Comparison of ENCODE assay signal across 14 cellular contexts in the genomic region with DNA sequence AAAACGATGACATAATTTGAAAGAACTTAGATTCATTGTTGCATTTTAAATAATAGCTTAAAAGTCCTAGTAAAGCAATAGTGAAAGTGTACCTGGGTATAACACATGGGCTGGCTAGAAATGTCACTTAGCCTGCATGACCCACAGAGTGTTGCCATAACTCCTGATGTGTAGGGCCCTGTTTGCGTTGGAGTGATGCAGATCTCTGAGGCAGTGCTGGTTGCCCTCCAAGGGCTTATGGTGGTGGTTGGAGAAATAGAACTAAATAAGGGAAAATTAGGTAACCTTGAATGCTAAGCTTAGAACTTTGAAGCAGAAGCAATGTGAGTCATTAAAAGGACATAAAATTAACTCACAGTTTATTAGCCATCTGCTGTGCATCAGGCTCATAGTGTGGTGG.
DNase-seq lines count a peak whose midpoint lies in the region; ATAC-seq lines count a peak whose summit lies in the region.
"Had no signal": no experiment of that assay in that cellular context is flagged by ENCODE, and none has a peak within 500 bp of the region (broad histone marks: within the 10 kb centered on the region; RNA-seq: fewer than 3 reads in every experiment).

No MANE protein-coding gene starts in this region.

- peaks cover 48% of the 10 kb centered on the region for H3K4me1 Mint-ChIP-seq in activated CD4-positive, alpha-beta memory T cell treated with anti-CD3 and anti-CD28 coated beads for 36 hours (ENCODE audit: low read depth)
- peaks cover 39% of the 10 kb centered on the region for H3K4me1 Mint-ChIP-seq in activated CD4-positive, alpha-beta memory T cell treated with anti-CD3 and anti-CD28 coated beads, Interleukin-2, amount 10 ng/mL, durations not matched to agents 7 days and 5 days
- H3K4me1 Mint-ChIP-seq in activated naive CD8-positive, alpha-beta T cell treated with anti-CD3 and anti-CD28 coated beads for 36 hours: peaks cover 35% of the 10 kb centered on the region
- peaks cover 44 to 51% of the 10 kb centered on the region in 2 donors for H3K4me1 Mint-ChIP-seq in natural killer cell treated with Interleukin-12 subunit alpha and Interleukin-12 subunit beta and Interleukin-15 and Interleukin-18, amount 100 ng/mL, for 72 hours (ENCODE audit: low read depth in 2 of 2)
- peaks cover 22 to 57% (median 40%) of the 10 kb centered on the region in 4 donors for H3K4me1 Mint-ChIP-seq in CD4-positive, alpha-beta memory T cell

- peaks cover 0 to 29% of the 10 kb centered on the region in 2 donors for H3K9me3 ChIP-seq in CD4-positive, alpha-beta memory T cell (ENCODE audit: control insufficient read depth in 1 of 2, low read length in 2 of 2)

- H3K4me3 Mint-ChIP-seq in activated CD4-positive, alpha-beta memory T cell treated with anti-CD3 and anti-CD28 coated beads for 36 hours: peak overlapping the region; percentile 16
- H3K4me3 Mint-ChIP-seq in activated CD4-positive, alpha-beta memory T cell treated with anti-CD3 and anti-CD28 coated beads, Interleukin-2, amount 10 ng/mL, durations not matched to agents 7 days and 5 days: no peak overlapping the region
- H3K4me3 Mint-ChIP-seq in activated naive CD8-positive, alpha-beta T cell treated with anti-CD3 and anti-CD28 coated beads for 36 hours: peak overlapping the region; percentile 2
- H3K4me3 Mint-ChIP-seq in natural killer cell treated with Interleukin-12 subunit alpha and Interleukin-12 subunit beta and Interleukin-15 and Interleukin-18, amount 100 ng/mL, for 72 hours: peak overlapping the region; percentile 5
- H3K4me3 Mint-ChIP-seq in CD4-positive, alpha-beta memory T cell: peak overlapping the region in 1 of 8 donors; percentile 40
- H3K4me3 Mint-ChIP-seq: activated B cell treated with CpG ODN at 0.5 μM for 24 hours, T-helper 17 cell had no signal

- peak; percentile 43 for DNase-seq in activated CD4-positive, alpha-beta memory T cell treated with anti-CD3 and anti-CD28 coated beads for 36 hours
- DNase-seq in activated CD4-positive, alpha-beta memory T cell treated with anti-CD3 and anti-CD28 coated beads, Interleukin-2, amount 10 ng/mL, durations not matched to agents 7 days and 5 days: no peak
- DNase-seq in GM04504 (ENCODE audit: low read depth): peak; percentile 52
- peak; percentile 36 for DNase-seq in activated naive CD8-positive, alpha-beta T cell treated with anti-CD3 and anti-CD28 coated beads for 36 hours
- DNase-seq in natural killer cell treated with Interleukin-12 subunit alpha and Interleukin-12 subunit beta and Interleukin-15 and Interleukin-18, amount 100 ng/mL, for 72 hours (ENCODE audit: low spot score): no peak
- DNase-seq in CD4-positive, alpha-beta memory T cell: no peak
- DNase-seq: activated B cell treated with CpG ODN at 0.5 μM for 24 hours; naive thymus-derived CD8-positive, alpha-beta T cell; NCI-H1930; SIG-M5; T-helper 17 cell had no signal

- POLR2A ChIA-PET in activated CD4-positive, alpha-beta memory T cell treated with anti-CD3 and anti-CD28 coated beads for 36 hours (lab: Charles Lee): interaction anchor here (2.9 kb wide), 1 partner anchor 86 kb away, joined by 10 read pairs; no protein-coding TSS in a partner anchor
- POLR2A ChIA-PET in activated CD4-positive, alpha-beta memory T cell treated with anti-CD3 and anti-CD28 coated beads, Interleukin-2, amount 10 ng/mL, durations not matched to agents 7 days and 5 days (lab: Charles Lee): no interaction called here
- POLR2A ChIA-PET in CD4-positive, alpha-beta memory T cell (lab: Charles Lee; ENCODE audit: partially characterized antibody): no interaction called here

- peaks cover 50% of the 10 kb centered on the region for H3K36me3 Mint-ChIP-seq in activated CD4-positive, alpha-beta memory T cell treated with anti-CD3 and anti-CD28 coated beads for 36 hours
- H3K36me3 Mint-ChIP-seq in activated CD4-positive, alpha-beta memory T cell treated with anti-CD3 and anti-CD28 coated beads, Interleukin-2, amount 10 ng/mL, durations not matched to agents 7 days and 5 days (ENCODE audit: low read depth): peaks cover 49% of the 10 kb centered on the region
- H3K36me3 Mint-ChIP-seq in activated naive CD8-positive, alpha-beta T cell treated with anti-CD3 and anti-CD28 coated beads for 36 hours: peaks cover 73% of the 10 kb centered on the region
- peaks cover 54% of the 10 kb centered on the region for H3K36me3 Mint-ChIP-seq in natural killer cell treated with Interleukin-12 subunit alpha and Interleukin-12 subunit beta and Interleukin-15 and Interleukin-18, amount 100 ng/mL, for 72 hours
- peaks cover 53 to 59% of the 10 kb centered on the region in 2 donors for H3K36me3 Mint-ChIP-seq in CD4-positive, alpha-beta memory T cell

- no peak overlapping the region for H3K4me3 ChIP-seq in CD4-positive, alpha-beta memory T cell (ENCODE audit: low read length in 2 of 2)
- H3K4me3 ChIP-seq: GM12878 had no signal

- H3K27me3 Mint-ChIP-seq in activated CD4-positive, alpha-beta memory T cell treated with anti-CD3 and anti-CD28 coated beads for 36 hours: no peaks in the 10 kb centered on the region
- H3K27me3 Mint-ChIP-seq in activated CD4-positive, alpha-beta memory T cell treated with anti-CD3 and anti-CD28 coated beads, Interleukin-2, amount 10 ng/mL, durations not matched to agents 7 days and 5 days: no peaks in the 10 kb centered on the region
- H3K27me3 Mint-ChIP-seq in activated naive CD8-positive, alpha-beta T cell treated with anti-CD3 and anti-CD28 coated beads for 36 hours: no peaks in the 10 kb centered on the region
- no peaks in the 10 kb centered on the region for H3K27me3 Mint-ChIP-seq in natural killer cell treated with Interleukin-12 subunit alpha and Interleukin-12 subunit beta and Interleukin-15 and Interleukin-18, amount 100 ng/mL, for 72 hours
- no peaks in the 10 kb centered on the region for H3K27me3 Mint-ChIP-seq in CD4-positive, alpha-beta memory T cell
- H3K27me3 Mint-ChIP-seq: activated B cell treated with CpG ODN at 0.5 μM for 24 hours; naive thymus-derived CD8-positive, alpha-beta T cell; T-helper 17 cell had no signal

- CTCF ChIA-PET in activated CD4-positive, alpha-beta memory T cell treated with anti-CD3 and anti-CD28 coated beads for 36 hours (lab: Charles Lee): interaction anchor here (1.4 kb wide), 1 partner anchor 314 kb away, joined by 3 read pairs; no protein-coding TSS in a partner anchor
- CTCF ChIA-PET in activated CD4-positive, alpha-beta memory T cell treated with anti-CD3 and anti-CD28 coated beads, Interleukin-2, amount 10 ng/mL, durations not matched to agents 7 days and 5 days (lab: Charles Lee): no interaction called here
- CTCF ChIA-PET in CD4-positive, alpha-beta memory T cell (lab: Charles Lee; ENCODE audit: partially characterized antibody): no interaction called here

- H3K27ac ChIP-seq in CD4-positive, alpha-beta memory T cell (ENCODE audit: low read depth, low read length): no peak overlapping the region

- no peaks in the 10 kb centered on the region for H3K27me3 ChIP-seq in CD4-positive, alpha-beta memory T cell (ENCODE audit: insufficient read depth, low read length)

- H3K27ac Mint-ChIP-seq in activated CD4-positive, alpha-beta memory T cell treated with anti-CD3 and anti-CD28 coated beads for 36 hours: peak overlapping the region; percentile 87
- no peak overlapping the region for H3K27ac Mint-ChIP-seq in activated CD4-positive, alpha-beta memory T cell treated with anti-CD3 and anti-CD28 coated beads, Interleukin-2, amount 10 ng/mL, durations not matched to agents 7 days and 5 days
- H3K27ac Mint-ChIP-seq in activated naive CD8-positive, alpha-beta T cell treated with anti-CD3 and anti-CD28 coated beads for 36 hours: peak overlapping the region; percentile 88
- H3K27ac Mint-ChIP-seq in natural killer cell treated with Interleukin-12 subunit alpha and Interleukin-12 subunit beta and Interleukin-15 and Interleukin-18, amount 100 ng/mL, for 72 hours: peak overlapping the region; percentile 27 to 28
- peak overlapping the region in 3 of 7 donors; percentile 47 to 69 (median 53) for H3K27ac Mint-ChIP-seq in CD4-positive, alpha-beta memory T cell
- H3K27ac Mint-ChIP-seq: activated B cell treated with CpG ODN at 0.5 μM for 24 hours, T-helper 17 cell had no signal

- H3K9me3 Mint-ChIP-seq in activated CD4-positive, alpha-beta memory T cell treated with anti-CD3 and anti-CD28 coated beads for 36 hours: peaks cover 61% of the 10 kb centered on the region
- H3K9me3 Mint-ChIP-seq in activated CD4-positive, alpha-beta memory T cell treated with anti-CD3 and anti-CD28 coated beads, Interleukin-2, amount 10 ng/mL, durations not matched to agents 7 days and 5 days: peaks cover 42% of the 10 kb centered on the region
- peaks cover 53% of the 10 kb centered on the region for H3K9me3 Mint-ChIP-seq in activated naive CD8-positive, alpha-beta T cell treated with anti-CD3 and anti-CD28 coated beads for 36 hours
- H3K9me3 Mint-ChIP-seq in natural killer cell treated with Interleukin-12 subunit alpha and Interleukin-12 subunit beta and Interleukin-15 and Interleukin-18, amount 100 ng/mL, for 72 hours: peaks cover 34% of the 10 kb centered on the region
- H3K9me3 Mint-ChIP-seq in CD4-positive, alpha-beta memory T cell: peaks cover 0 to 76% (median 62%) of the 10 kb centered on the region in 8 donors

- peaks cover 19% of the 10 kb centered on the region for H3K4me1 ChIP-seq in CD4-positive, alpha-beta memory T cell (ENCODE audit: insufficient read depth, low read length)

- ATAC-seq in natural killer cell treated with Interleukin-12 subunit alpha and Interleukin-12 subunit beta and Interleukin-15 and Interleukin-18, amount 100 ng/mL, for 72 hours: peak in 1 of 2 donors; percentile 64
- ATAC-seq in HG02678 (IDR thresholded peaks at IDR 0.05; ENCODE audit: unreplicated experiment): no peak
- ATAC-seq in GM21447 (IDR thresholded peaks at IDR 0.05; ENCODE audit: unreplicated experiment): no peak
- ATAC-seq: GM12878; naive thymus-derived CD8-positive, alpha-beta T cell; T-helper 17 cell had no signal

- no peaks in the 10 kb centered on the region for H3K36me3 ChIP-seq in CD4-positive, alpha-beta memory T cell (ENCODE audit: insufficient read depth, low read length)

- intact Hi-C loops in activated CD4-positive, alpha-beta memory T cell treated with anti-CD3 and anti-CD28 coated beads for 36 hours (cut with micrococcal nuclease): loop anchor here (1.0 to 10.0 kb wide), 10 partner anchors 8 to 317 kb away; partner anchors contain the start of gene CREM
- intact Hi-C loops in CD4-positive, alpha-beta memory T cell (cut with micrococcal nuclease): loop anchor here (10.0 kb wide), 2 partner anchors 63 to 317 kb away; partner anchors contain the start of gene CREM

Comparison
In these comparisons a context has a peak if more than half of its experiments do, and no peak if none do; other contexts are left out.
1. DNase-seq: peak in activated CD4-positive, alpha-beta memory T cell treated with anti-CD3 and anti-CD28 coated beads for 36 hours (single experiment), GM04504 (single experiment) and activated naive CD8-positive, alpha-beta T cell treated with anti-CD3 and anti-CD28 coated beads for 36 hours (single experiment); none in activated CD4-positive, alpha-beta memory T cell treated with anti-CD3 and anti-CD28 coated beads, Interleukin-2, amount 10 ng/mL, durations not matched to agents 7 days and 5 days (single experiment), natural killer cell treated with Interleukin-12 subunit alpha and Interleukin-12 subunit beta and Interleukin-15 and Interleukin-18, amount 100 ng/mL, for 72 hours (single experiment) and CD4-positive, alpha-beta memory T cell (0 of 5).